In the genomic region with DNA sequence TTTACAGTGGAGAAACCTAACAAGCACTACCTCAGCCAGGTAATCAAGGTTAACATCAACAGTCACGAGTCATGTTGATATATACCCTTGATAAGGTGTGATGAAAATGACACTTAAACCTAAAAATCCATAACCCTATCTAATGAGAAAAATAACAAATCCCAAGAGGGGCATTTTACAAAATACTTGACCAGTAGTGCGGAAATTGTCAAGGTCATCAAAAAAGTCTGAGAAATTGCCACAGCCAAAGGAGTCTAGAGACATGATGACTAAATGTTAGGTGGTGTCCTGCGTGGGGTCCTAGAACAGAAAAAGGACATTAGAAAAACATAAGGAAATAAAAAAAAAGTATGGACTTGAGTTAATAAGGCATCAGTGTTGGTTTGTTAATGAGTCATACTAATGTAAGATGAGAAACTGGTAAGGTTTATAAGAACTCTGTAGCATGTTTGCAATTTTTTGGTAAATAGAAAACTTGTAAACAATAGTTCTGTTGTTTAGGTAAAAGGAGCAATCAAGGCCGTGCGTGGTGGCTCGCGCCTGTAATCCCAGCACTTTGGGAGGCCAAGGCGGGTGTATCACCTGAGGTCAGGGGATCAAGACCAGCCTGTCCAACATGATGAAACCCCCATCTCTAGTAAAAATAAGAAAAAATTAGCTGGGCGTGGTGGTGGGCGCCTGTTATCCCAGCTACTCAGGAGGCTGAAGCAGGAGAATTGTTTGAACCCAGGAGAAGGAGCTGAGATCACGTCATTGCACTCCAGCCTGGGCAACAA, we compare ENCODE assay signal across 1 cellular context.
TF ChIP-seq lines count a peak whose summit lies in the region.

No MANE protein-coding gene starts in this region.

TF ChIP-seq in IMR-90, 13 proteins besides CTCF, POLR2A, EP300 and RAD21:
- TF ChIP-seq MAFK (IDR thresholded peaks at IDR 0.05; ENCODE audit: low read depth, low read length) (peak; percentile 74), BHLHE40 (IDR thresholded peaks at IDR 0.05; ENCODE audit: low read depth, low read length) (no peak)
- TF ChIP-seq, protein P1, sequence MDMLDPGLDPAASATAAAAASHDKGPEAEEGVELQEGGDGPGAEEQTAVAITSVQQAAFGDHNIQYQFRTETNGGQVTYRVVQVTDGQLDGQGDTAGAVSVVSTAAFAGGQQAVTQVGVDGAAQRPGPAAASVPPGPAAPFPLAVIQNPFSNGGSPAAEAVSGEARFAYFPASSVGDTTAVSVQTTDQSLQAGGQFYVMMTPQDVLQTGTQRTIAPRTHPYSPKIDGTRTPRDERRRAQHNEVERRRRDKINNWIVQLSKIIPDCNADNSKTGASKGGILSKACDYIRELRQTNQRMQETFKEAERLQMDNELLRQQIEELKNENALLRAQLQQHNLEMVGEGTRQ (IDR thresholded peaks at IDR 0.05; ENCODE audit: low read depth, low read length): no peak
TF ChIP-seq in IMR-90: peak in this region for 1.
